ENCODE assay signal across 25 cellular contexts in the genomic region with DNA sequence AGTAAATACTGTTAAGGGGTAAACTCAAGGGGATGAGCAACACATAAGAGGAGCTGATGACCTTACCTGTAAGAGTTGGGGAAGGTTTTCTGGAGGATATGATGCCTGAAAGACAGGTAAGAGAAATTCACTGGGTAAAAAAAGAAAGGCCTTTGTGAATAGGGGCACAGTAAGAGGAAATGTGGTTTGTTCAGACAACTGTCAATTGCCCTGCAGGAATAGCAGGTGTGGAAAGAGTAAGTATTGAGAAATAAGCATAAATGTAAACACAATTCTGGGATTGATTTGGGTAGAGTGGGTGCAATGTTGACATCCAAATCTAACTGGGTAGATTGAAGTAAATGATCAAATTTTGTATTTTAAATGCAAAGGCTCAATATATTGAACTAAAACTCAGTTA.
"Had no signal": no experiment of that assay in that cellular context is flagged by ENCODE, and none has a peak within 500 bp of the region (broad histone marks: within the 10 kb centered on the region; RNA-seq: fewer than 3 reads in every experiment).

No MANE protein-coding gene starts in this region.

- H3K27me3 ChIP-seq: pancreas, tibial nerve, uterus had no signal

- ATAC-seq: naive thymus-derived CD4-positive, alpha-beta T cell; natural killer cell treated with Interleukin-12 subunit alpha and Interleukin-12 subunit beta and Interleukin-15 and Interleukin-18, amount 100 ng/mL, for 72 hours; pancreas; right cardiac atrium; sciatic nerve; stimulated activated effector memory CD8-positive, alpha-beta T cell treated with anti-CD3 and anti-CD28 coated beads, Interleukin-12 subunit alpha, Interleukin-12 subunit beta, amount 100 ng/mL, for 72 hours had no signal

- FAIRE-seq: islet of Langerhans, pancreas had no signal

- H3K36me3 ChIP-seq: left ventricle myocardium inferior, pancreas, prostate gland, suprapubic skin, thoracic aorta, tibial nerve, uterus had no signal

- H3K4me1 ChIP-seq: left ventricle myocardium inferior, pancreas, prostate gland, tibial nerve, uterus had no signal

- H3K4me3 ChIP-seq: left ventricle myocardium inferior, lung, mucosa of descending colon, pancreas, prostate gland, skin epidermis, suprapubic skin, thoracic aorta, tibial nerve, uterus had no signal

- DNase-seq: hypothalamus; immature natural killer cell; left ventricle myocardium inferior; midbrain; mucosa of descending colon; naive thymus-derived CD4-positive, alpha-beta T cell; pancreas; posterior cingulate gyrus; retina; right cardiac atrium; stimulated activated CD4-positive, alpha-beta T cell treated with anti-CD3 and anti-CD28 coated beads, Interleukin-12 subunit alpha, Interleukin-12 subunit beta, amount 100 ng/mL, for 4 hours; stimulated activated CD4-positive, alpha-beta T cell treated with anti-CD3 and anti-CD28 coated beads, Interleukin-15, amount 100 ng/mL, for 24 hours; stimulated activated CD4-positive, alpha-beta T cell treated with anti-CD3 and anti-CD28 coated beads, Interleukin-4, amount 100 ng/mL, for 24 hours; stimulated activated naive CD4-positive, alpha-beta T cell; uterus had no signal

- H3K27ac ChIP-seq: left ventricle myocardium inferior, pancreas, prostate gland, skin epidermis, suprapubic skin, thoracic aorta, tibial nerve, uterus had no signal
